ENCODE assay signal across 7 cellular contexts in the genomic region with DNA sequence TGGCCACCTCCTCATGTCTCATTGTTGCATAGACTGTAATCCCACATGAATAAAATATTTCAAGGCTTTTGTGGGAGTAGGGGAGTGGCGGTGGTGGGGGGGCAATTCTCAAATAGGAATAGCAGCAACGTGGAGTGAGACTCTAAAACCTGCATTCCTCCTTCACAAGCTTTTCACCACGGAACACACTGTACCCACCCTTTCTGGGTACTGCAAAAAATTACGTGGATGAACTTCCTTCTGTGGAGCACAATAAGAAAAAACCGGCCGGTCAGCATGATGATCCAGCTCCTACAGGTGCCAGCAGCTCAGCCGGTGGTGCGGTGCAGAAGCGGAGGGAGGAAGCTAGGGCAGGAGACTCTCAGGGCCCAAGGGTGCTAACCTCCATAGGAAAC. TPM values are rescaled to one million over a fixed set of nuclear protein-coding genes. Genes with fewer than 3 reads are reported as not detected.
DNase-seq lines count a peak whose midpoint lies in the region; ATAC-seq and TF ChIP-seq lines count a peak whose summit lies in the region.

No MANE protein-coding gene starts in this region.

- H3K27ac ChIP-seq in GM23338 (ENCODE audit: low read depth) (no peak overlapping the region), SJCRH30 (no peak overlapping the region; the same call in 1 of the 2 replicates)

- no peaks in the 10 kb centered on the region; the same call in 1 of the 2 replicates for H4K20me1 ChIP-seq in GM23338 (replicated peaks; ENCODE audit: insufficient read depth)

- no peak overlapping the region for H3K27ac Mint-ChIP-seq in GM23338
- peak overlapping the region; percentile 77 for H3K27ac Mint-ChIP-seq in glutamatergic neuron (ENCODE audit: unreplicated experiment)

- ATAC-seq in GM23338: no peak
- ATAC-seq in GM18519 (IDR thresholded peaks at IDR 0.05; ENCODE audit: low FRiP score, unreplicated experiment): no peak

- H3K4me3 ChIP-seq in GM23338 (peak overlapping the region; percentile 90), SJCRH30 (peak overlapping the region; percentile 84), skeletal muscle satellite cell (ENCODE audit: low read length) (no peak overlapping the region)

- H3K36me3 Mint-ChIP-seq in GM23338 (ENCODE audit: low read depth): no peaks in the 10 kb centered on the region
- H3K36me3 Mint-ChIP-seq in glutamatergic neuron (ENCODE audit: unreplicated experiment): no peaks in the 10 kb centered on the region

- H3K9me3 Mint-ChIP-seq in GM23338 (no peaks in the 10 kb centered on the region), glutamatergic neuron (ENCODE audit: unreplicated experiment) (peaks cover 6% of the 10 kb centered on the region)

- H3K4me1 ChIP-seq in GM23338 (ENCODE audit: insufficient read depth) (peaks cover 24% of the 10 kb centered on the region), SJCRH30 (peaks cover 6% of the 10 kb centered on the region; the same call in 1 of the 2 replicates), skeletal muscle satellite cell (ENCODE audit: control insufficient read depth, insufficient read depth, low read length) (peaks cover 14% of the 10 kb centered on the region)

- DNase-seq in GM23338 (ENCODE audit: low spot score) (no peak), SJCRH30 (no peak), glutamatergic neuron (no peak), COLO668 (lab: John Stamatoyannopoulos, UW; ENCODE audit: unreplicated experiment) (no peak), NCI-H1092 (lab: John Stamatoyannopoulos, UW) (no peak)

- no peaks in the 10 kb centered on the region for H3K36me3 ChIP-seq in GM23338 (ENCODE audit: insufficient read depth)
- no peaks in the 10 kb centered on the region for H3K36me3 ChIP-seq in SJCRH30
- no peaks in the 10 kb centered on the region for H3K36me3 ChIP-seq in skeletal muscle satellite cell (ENCODE audit: insufficient read depth, low read length)

- H3K27me3 ChIP-seq in GM23338 (ENCODE audit: insufficient read depth): peaks cover 39% of the 10 kb centered on the region
- no peaks in the 10 kb centered on the region for H3K27me3 ChIP-seq in SJCRH30
- H3K27me3 ChIP-seq in skeletal muscle satellite cell (ENCODE audit: control insufficient read depth, insufficient read depth, low read length): peaks cover 89% of the 10 kb centered on the region

- H3K4me2 ChIP-seq in GM23338 (peak overlapping the region; percentile 80), skeletal muscle satellite cell (ENCODE audit: low read length) (peak overlapping the region; percentile 86)

- H3K9ac ChIP-seq in skeletal muscle satellite cell (ENCODE audit: low read depth, low read length): no peak overlapping the region

- no peaks in the 10 kb centered on the region for H3K9me3 ChIP-seq in SJCRH30 (replicated peaks)
- H3K9me3 ChIP-seq in skeletal muscle satellite cell (replicated peaks; ENCODE audit: low read length): no peaks in the 10 kb centered on the region

- H2AFZ ChIP-seq in GM23338: peak overlapping the region; percentile 91

- H3K4me3 Mint-ChIP-seq in GM23338: peak overlapping the region; percentile 85
- H3K4me3 Mint-ChIP-seq in glutamatergic neuron (ENCODE audit: unreplicated experiment): peak overlapping the region; percentile 89

- no peaks in the 10 kb centered on the region for H3K9me2 ChIP-seq in GM23338 (ENCODE audit: insufficient read depth)

- H3F3A ChIP-seq in GM23338 (replicated peaks; ENCODE audit: low read depth): peaks cover 6% of the 10 kb centered on the region; the same call in 1 of the 2 replicates

- TF ChIP-seq CTCF in GM23338 (conservative IDR thresholded peaks at IDR 0.05; ENCODE audit: low read depth in 2 of 2) (no peak), glutamatergic neuron (IDR thresholded peaks at IDR 0.05; ENCODE audit: partially characterized antibody, unreplicated experiment) (no peak)

- peaks cover 33% of the 10 kb centered on the region for H3K27me3 Mint-ChIP-seq in GM23338 (ENCODE audit: insufficient read depth, low read depth, poor library complexity)
- H3K27me3 Mint-ChIP-seq in glutamatergic neuron (ENCODE audit: unreplicated experiment): peaks cover 4% of the 10 kb centered on the region

- peaks cover 12% of the 10 kb centered on the region for H3K79me2 ChIP-seq in GM23338 (replicated peaks; ENCODE audit: insufficient read depth)

- peaks cover 24% of the 10 kb centered on the region for H3K4me1 Mint-ChIP-seq in GM23338
- H3K4me1 Mint-ChIP-seq in glutamatergic neuron (ENCODE audit: low read depth, unreplicated experiment): peaks cover 15% of the 10 kb centered on the region

TF ChIP-seq in GM23338, 12 proteins besides CTCF, POLR2A, EP300 and RAD21 (continues in another document):
- TF ChIP-seq ZNF114 (CRISPR knock-in tag; IDR thresholded peaks at IDR 0.05): no peak
- TF ChIP-seq, protein P1, sequence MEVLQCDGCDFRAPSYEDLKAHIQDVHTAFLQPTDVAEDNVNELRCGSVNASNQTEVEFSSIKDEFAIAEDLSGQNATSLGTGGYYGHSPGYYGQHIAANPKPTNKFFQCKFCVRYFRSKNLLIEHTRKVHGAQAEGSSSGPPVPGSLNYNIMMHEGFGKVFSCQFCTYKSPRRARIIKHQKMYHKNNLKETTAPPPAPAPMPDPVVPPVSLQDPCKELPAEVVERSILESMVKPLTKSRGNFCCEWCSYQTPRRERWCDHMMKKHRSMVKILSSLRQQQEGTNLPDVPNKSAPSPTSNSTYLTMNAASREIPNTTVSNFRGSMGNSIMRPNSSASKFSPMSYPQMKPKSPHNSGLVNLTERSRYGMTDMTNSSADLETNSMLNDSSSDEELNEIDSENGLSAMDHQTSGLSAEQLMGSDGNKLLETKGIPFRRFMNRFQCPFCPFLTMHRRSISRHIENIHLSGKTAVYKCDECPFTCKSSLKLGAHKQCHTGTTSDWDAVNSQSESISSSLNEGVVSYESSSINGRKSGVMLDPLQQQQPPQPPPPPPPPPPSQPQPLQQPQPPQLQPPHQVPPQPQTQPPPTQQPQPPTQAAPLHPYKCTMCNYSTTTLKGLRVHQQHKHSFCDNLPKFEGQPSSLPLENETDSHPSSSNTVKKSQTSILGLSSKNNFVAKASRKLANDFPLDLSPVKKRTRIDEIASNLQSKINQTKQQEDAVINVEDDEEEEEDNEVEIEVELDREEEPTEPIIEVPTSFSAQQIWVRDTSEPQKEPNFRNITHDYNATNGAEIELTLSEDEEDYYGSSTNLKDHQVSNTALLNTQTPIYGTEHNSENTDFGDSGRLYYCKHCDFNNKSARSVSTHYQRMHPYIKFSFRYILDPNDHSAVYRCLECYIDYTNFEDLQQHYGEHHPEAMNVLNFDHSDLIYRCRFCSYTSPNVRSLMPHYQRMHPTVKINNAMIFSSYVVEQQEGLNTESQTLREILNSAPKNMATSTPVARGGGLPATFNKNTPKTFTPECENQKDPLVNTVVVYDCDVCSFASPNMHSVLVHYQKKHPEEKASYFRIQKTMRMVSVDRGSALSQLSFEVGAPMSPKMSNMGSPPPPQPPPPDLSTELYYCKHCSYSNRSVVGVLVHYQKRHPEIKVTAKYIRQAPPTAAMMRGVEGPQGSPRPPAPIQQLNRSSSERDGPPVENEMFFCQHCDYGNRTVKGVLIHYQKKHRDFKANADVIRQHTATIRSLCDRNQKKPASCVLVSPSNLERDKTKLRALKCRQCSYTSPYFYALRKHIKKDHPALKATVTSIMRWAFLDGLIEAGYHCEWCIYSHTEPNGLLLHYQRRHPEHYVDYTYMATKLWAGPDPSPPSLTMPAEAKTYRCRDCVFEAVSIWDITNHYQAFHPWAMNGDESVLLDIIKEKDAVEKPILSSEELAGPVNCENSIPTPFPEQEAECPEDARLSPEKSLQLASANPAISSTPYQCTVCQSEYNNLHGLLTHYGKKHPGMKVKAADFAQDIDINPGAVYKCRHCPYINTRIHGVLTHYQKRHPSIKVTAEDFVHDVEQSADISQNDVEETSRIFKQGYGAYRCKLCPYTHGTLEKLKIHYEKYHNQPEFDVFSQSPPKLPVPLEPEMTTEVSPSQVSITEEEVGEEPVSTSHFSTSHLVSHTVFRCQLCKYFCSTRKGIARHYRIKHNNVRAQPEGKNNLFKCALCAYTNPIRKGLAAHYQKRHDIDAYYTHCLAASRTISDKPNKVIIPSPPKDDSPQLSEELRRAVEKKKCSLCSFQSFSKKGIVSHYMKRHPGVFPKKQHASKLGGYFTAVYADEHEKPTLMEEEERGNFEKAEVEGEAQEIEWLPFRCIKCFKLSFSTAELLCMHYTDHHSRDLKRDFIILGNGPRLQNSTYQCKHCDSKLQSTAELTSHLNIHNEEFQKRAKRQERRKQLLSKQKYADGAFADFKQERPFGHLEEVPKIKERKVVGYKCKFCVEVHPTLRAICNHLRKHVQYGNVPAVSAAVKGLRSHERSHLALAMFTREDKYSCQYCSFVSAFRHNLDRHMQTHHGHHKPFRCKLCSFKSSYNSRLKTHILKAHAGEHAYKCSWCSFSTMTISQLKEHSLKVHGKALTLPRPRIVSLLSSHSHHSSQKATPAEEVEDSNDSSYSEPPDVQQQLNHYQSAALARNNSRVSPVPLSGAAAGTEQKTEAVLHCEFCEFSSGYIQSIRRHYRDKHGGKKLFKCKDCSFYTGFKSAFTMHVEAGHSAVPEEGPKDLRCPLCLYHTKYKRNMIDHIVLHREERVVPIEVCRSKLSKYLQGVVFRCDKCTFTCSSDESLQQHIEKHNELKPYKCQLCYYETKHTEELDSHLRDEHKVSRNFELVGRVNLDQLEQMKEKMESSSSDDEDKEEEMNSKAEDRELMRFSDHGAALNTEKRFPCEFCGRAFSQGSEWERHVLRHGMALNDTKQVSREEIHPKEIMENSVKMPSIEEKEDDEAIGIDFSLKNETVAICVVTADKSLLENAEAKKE (CRISPR knock-in tag; IDR thresholded peaks at IDR 0.05): no peak

RNA-seq across cellular contexts. Expression of gene RRAGD, which starts 0.9 kb away (rescaled TPM):
- total RNA-seq in GM23338 (2014; rRNA removed; shearing (Covaris generic)): 20.1 and 22.1 TPM in 2 replicates
- 7.0 and 8.5 TPM in 2 replicates for polyA plus RNA-seq in GM23338 (2016; fragmentation: Nextera tagmentation; extraction: Ambion mirVana)
- total RNA-seq in SJCRH30 (2014; rRNA removed; shearing (Covaris generic)): 61.3 and 63.8 TPM in 2 replicates
- total RNA-seq in glutamatergic neuron (ENCODE audit: unreplicated experiment): 14.7 TPM
- 0.25 and 1.1 TPM in 2 replicates for total RNA-seq in skeletal muscle satellite cell (2012; rRNA removed)

RNA-seq across cellular contexts. Expression of gene ANKRD6, which starts 19.9 kb away (rescaled TPM):
- total RNA-seq in GM23338 (2014; rRNA removed; shearing (Covaris generic)): 9.2 and 20.4 TPM in 2 replicates
- polyA plus RNA-seq in GM23338 (2016; fragmentation: Nextera tagmentation; extraction: Ambion mirVana): 2.1 and 3.2 TPM in 2 replicates
- 0.18 and 0.73 TPM in 2 replicates for total RNA-seq in SJCRH30 (2014; rRNA removed; shearing (Covaris generic))
- 31.9 TPM for total RNA-seq in glutamatergic neuron (ENCODE audit: unreplicated experiment)
- 0.44 and 1.5 TPM in 2 replicates for total RNA-seq in skeletal muscle satellite cell (2012; rRNA removed)
